ENCODE assay signal across 8 cellular contexts in the genomic region with DNA sequence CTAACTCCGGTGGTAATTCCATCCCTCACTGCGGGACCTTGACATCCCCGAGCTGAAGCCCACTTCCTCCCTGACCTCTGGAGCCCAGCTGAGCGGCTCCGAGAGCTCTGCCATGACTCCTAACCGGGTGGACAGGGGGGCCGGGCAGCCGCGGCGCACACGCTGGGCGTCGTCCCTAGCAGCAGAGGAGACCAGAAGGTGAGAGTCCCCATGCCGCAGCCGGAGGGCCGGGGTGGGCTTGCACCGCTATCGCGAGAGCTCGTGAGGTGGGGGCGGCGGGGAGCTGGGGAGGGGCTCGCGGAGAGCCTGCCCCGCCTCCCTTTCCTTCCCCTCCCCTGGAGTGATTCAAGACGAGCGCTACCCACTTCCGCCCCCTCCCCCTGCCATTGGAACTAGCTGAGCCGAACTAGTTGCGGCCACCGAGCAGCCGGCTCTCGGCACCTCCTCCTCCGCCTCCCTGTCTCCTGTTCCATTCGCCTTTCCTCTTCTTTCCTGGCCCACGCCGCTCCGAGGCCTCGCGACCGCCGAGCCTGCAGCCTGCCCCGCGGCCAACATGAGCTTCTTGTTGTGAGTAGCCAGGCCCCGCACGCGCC. TPM values are rescaled to one million over a fixed set of nuclear protein-coding genes. Genes with fewer than 3 reads are reported as not detected.
DNase-seq lines count a peak whose midpoint lies in the region; ATAC-seq, FAIRE-seq and TF ChIP-seq lines count a peak whose summit lies in the region.

MOB1B (plus strand) TSS at position 386 of the 593 bp plus-strand sequence; CDS start at position 554, 168 bp downstream.

- peak within 1 kb of the TSS; percentile 81 for H3K9ac ChIP-seq in Loucy (ENCODE audit: low read depth, low read length, poor library complexity, severe bottlenecking)

- FAIRE-seq in G401.6 (lab: Jason Lieb, UNC) = peak; percentile 3

- peak; percentile 94 for ATAC-seq in gastroesophageal sphincter

- H3K4me2 ChIP-seq in Loucy (ENCODE audit: low read depth, low read length, poor library complexity, severe bottlenecking) = peak within 1 kb of the TSS; percentile 92

- no peaks in the 10 kb centered on the region for H3F3A ChIP-seq in Loucy (ENCODE audit: low read depth)

- TF ChIP-seq POLR2A in gastroesophageal sphincter (IDR thresholded peaks at IDR 0.05) = peak; percentile 7 to 26

- H3K4me3 ChIP-seq in Loucy (ENCODE audit: low read length, poor library complexity, severe bottlenecking) (peak within 1 kb of the TSS; percentile 92), SJSA1 (peak within 1 kb of the TSS; percentile 73), gastroesophageal sphincter (peak within 1 kb of the TSS; percentile 78 to 94)

- H3K9me3 ChIP-seq in Loucy (ENCODE audit: insufficient read depth, low read depth, low read length) = no peaks in the 10 kb centered on the region
- H3K9me3 ChIP-seq in SJSA1 (replicated peaks) = no peaks in the 10 kb centered on the region; the same call in 1 of the 2 replicates
- no peaks in the 10 kb centered on the region for H3K9me3 ChIP-seq in gastroesophageal sphincter

- H4K20me1 ChIP-seq in Loucy (ENCODE audit: insufficient read depth, low read length, poor library complexity, severe bottlenecking) = peaks cover 33% of the 10 kb centered on the region

- peaks cover 40% of the 10 kb centered on the region for H3K4me1 ChIP-seq in Loucy (ENCODE audit: insufficient read depth, low read length, poor library complexity, severe bottlenecking)
- H3K4me1 ChIP-seq in SJSA1 (replicated peaks) = peaks cover 5% of the 10 kb centered on the region
- H3K4me1 ChIP-seq in gastroesophageal sphincter = peaks cover 0 to 29% (median 0%) of the 10 kb centered on the region in 3 donors

- H3K27me3 ChIP-seq in Loucy (ENCODE audit: insufficient read depth, low read length, poor library complexity, severe bottlenecking) = peaks cover 4% of the 10 kb centered on the region
- H3K27me3 ChIP-seq in SJSA1 (replicated peaks) = no peaks in the 10 kb centered on the region
- no peaks in the 10 kb centered on the region for H3K27me3 ChIP-seq in gastroesophageal sphincter

- H3K79me2 ChIP-seq in Loucy (ENCODE audit: insufficient read depth, low read length) = peaks cover 48% of the 10 kb centered on the region

- no peak for TF ChIP-seq EP300 in gastroesophageal sphincter (IDR thresholded peaks at IDR 0.05)

- DNase-seq in H4 (ENCODE audit: low spot score) (peak; percentile 77), SJSA1 (ENCODE audit: low read depth in 1 of 2, low spot score in 2 of 2) (peak; percentile 85 to 94), non-pigmented ciliary epithelial cell (ENCODE audit: low read depth) (peak; percentile 47), superior temporal gyrus (ENCODE audit: extremely low spot score) (peak; percentile 75)
- DNase-seq in activated naive CD4-positive, alpha-beta T cell treated with Interleukin-2 at 50 U/mL for 16 hours = peak; percentile 85

- H3K27ac ChIP-seq in SJSA1 (peak within 1 kb of the TSS; percentile 67), gastroesophageal sphincter (peak within 1 kb of the TSS; percentile 93 to 95 (median 94))

- WGBS in gastroesophageal sphincter (ENCODE audit: low coverage in 1 of 2), 2 donors = 0% methylated on average over 8 to 11 of the region's 47 CpGs

- H2AFZ ChIP-seq in Loucy (ENCODE audit: low read length) = peak within 1 kb of the TSS; percentile 99

- peak; percentile 15; the same call in 1 of the 2 replicates for TF ChIP-seq CTCF in Loucy (conservative IDR thresholded peaks at IDR 0.05; ENCODE audit: low read length)
- TF ChIP-seq CTCF in gastroesophageal sphincter (IDR thresholded peaks at IDR 0.05) = peak in 3 of 4 experiments; percentile 32 to 45 (median 37)

- no peaks in the 10 kb centered on the region for H3K9me2 ChIP-seq in Loucy (replicated peaks; ENCODE audit: low read depth, low read length)

- H3K36me3 ChIP-seq in Loucy (ENCODE audit: insufficient read depth, low read length) (no peaks in the 10 kb centered on the region), SJSA1 (peaks cover 28% of the 10 kb centered on the region), gastroesophageal sphincter (peaks cover 0 to 13% of the 10 kb centered on the region in 2 donors)

RNA-seq across cellular contexts. Expression of gene MOB1B, which starts in this region (rescaled TPM):
- total RNA-seq in H4 (2014; rRNA removed; shearing (Covaris generic)) = 5.9 and 6.0 TPM in 2 replicates
- 7.5 and 12.9 TPM in 2 replicates for total RNA-seq in SJSA1 (2014; rRNA removed; shearing (Covaris generic))
- total RNA-seq in gastroesophageal sphincter = 10 to 100 TPM; 19.6 to 31.5 (median 26.2) TPM

Comparison
In these comparisons a context has a peak if more than half of its experiments do, and no peak if none do; other contexts are left out.
1. Peak in every context shown above with its lines: DNase-seq, ATAC-seq, H3K4me3 ChIP-seq and H3K27ac ChIP-seq.